In genomic region chr22:31394326-31394725, GRCh38 we compare ENCODE assay signal across 29 cellular contexts. TPM values are rescaled to one million over a fixed set of nuclear protein-coding genes. Genes with fewer than 3 reads are reported as not detected.
DNase-seq lines count a peak whose midpoint lies in the region; ATAC-seq, FAIRE-seq and TF ChIP-seq lines count a peak whose summit lies in the region.
"Had no signal": no experiment of that assay in that cellular context is flagged by ENCODE, and none has a peak within 500 bp of the region (broad histone marks: within the 10 kb centered on the region; RNA-seq: fewer than 3 reads in every experiment).

No MANE protein-coding gene starts in this region.

- no peak overlapping the region for H3K9ac ChIP-seq in IMR-90 (ENCODE audit: low read depth, low read length)
- H3K9ac ChIP-seq: BLaER1 treated with 17β-estradiol and CSF1 and Interleukin-3, amounts not matched to agents 10 nM and 100 nM; KMS-11 had no signal

- H4K8ac ChIP-seq in IMR-90 (ENCODE audit: low read depth in 2 of 2, low read length in 2 of 2): no peak overlapping the region

- peak; percentile 3 for DNase-seq in activated effector memory CD4-positive, alpha-beta T cell treated with anti-CD3 and anti-CD28 coated beads, Interleukin-2, amount 50 U/mL, for 16 hours
- no peak for DNase-seq in activated effector memory CD4-positive, alpha-beta T cell treated with Interleukin-2 at 50 U/mL for 16 hours
- DNase-seq in IMR-90 (peak; percentile 57), fibroblast of peridontal ligament (ENCODE audit: extremely low read depth) (peak; percentile 20), GM13976 (ENCODE audit: low spot score) (no peak), GM12892 (ENCODE audit: insufficient read length) (no peak), testis (no peak), esophagus muscularis mucosa (ENCODE audit: extremely low spot score) (no peak)
- DNase-seq: AML-193; CD4-positive, alpha-beta T cell; GDM1; GOT3; HFFc6; MM.1S; NCI-H1048; NCI-H1417; NCI-H1694; NCI-H2029 treated with DMSO at 0.1 percent for 48 hours; NCI-H446 treated with DMSO at 0.1 percent for 48 hours; NCI-H526 treated with DMSO at 0.1 percent for 48 hours; Right ventricle myocardium superior; RPMI8226 had no signal

- TF ChIP-seq CTCF in IMR-90 (conservative IDR thresholded peaks at IDR 0.05; ENCODE audit: low read depth, low read length): no peak
- TF ChIP-seq CTCF in GM13976 (IDR thresholded peaks at IDR 0.05; ENCODE audit: borderline replicate concordance, control extremely low read depth, extremely low read depth, insufficient read depth, missing control alignments): no peak
- TF ChIP-seq CTCF in testis (IDR thresholded peaks at IDR 0.05): no peak
- TF ChIP-seq CTCF in esophagus muscularis mucosa (IDR thresholded peaks at IDR 0.05): no peak

- no peak overlapping the region for H2BK15ac ChIP-seq in IMR-90 (ENCODE audit: low read depth, low read length)

- dilution Hi-C loops in IMR-90 (cut with HindIII; ENCODE audit: low sequenced_read_pairs, unreplicated experiment): no loop called here

- FAIRE-seq in GM12892 (lab: Jason Lieb, UNC): no peak
- FAIRE-seq: D721Med, GM18507 had no signal

- H2AK9ac ChIP-seq in IMR-90 (replicated peaks; ENCODE audit: low read depth, low read length, poor library complexity): peak overlapping the region; percentile 22

- intact Hi-C loops in IMR-90 (cut with micrococcal nuclease): no loop called here
- intact Hi-C loops in testis (cut with DNase I; ENCODE audit: low total_unique reads): no loop called here
- intact Hi-C loops in esophagus muscularis mucosa (cut with DNase I): no loop called here

- WGBS in IMR-90 (ENCODE audit: extremely low coverage in 2 of 2, insufficient read length in 1 of 2), 2 experiments: 40% methylated on average over 1 of the region's 3 CpGs; no CpG with 5 or more reads in 1 of the 2 experiments
- WGBS in testis, 2 donors: 82 to 86% methylated on average over 3 of the region's 3 CpGs
- WGBS in esophagus muscularis mucosa: 91% methylated on average over 3 of the region's 3 CpGs

- TF ChIP-seq RAD21 in IMR-90 (IDR thresholded peaks at IDR 0.05; ENCODE audit: low read length): no peak

- H3K4ac ChIP-seq in IMR-90 (ENCODE audit: low read depth, low read length): no peak overlapping the region

- peaks cover 2 to 4% of the 10 kb centered on the region in 2 experiments; a peak in 1 of 4 replicates for H3K79me1 ChIP-seq in IMR-90 (ENCODE audit: low read depth in 1 of 2, low read length in 2 of 2)

- H3K9me3 ChIP-seq in IMR-90 (ENCODE audit: control insufficient read depth, insufficient read depth, low read length) (no peaks in the 10 kb centered on the region), testis (no peaks in the 10 kb centered on the region), esophagus muscularis mucosa (no peaks in the 10 kb centered on the region)
- H3K9me3 ChIP-seq: HAP-1, SJSA1 had no signal

- no peak overlapping the region for H2BK120ac ChIP-seq in IMR-90 (ENCODE audit: low read depth, low read length)

- no peaks in the 10 kb centered on the region for H3K36me3 ChIP-seq in IMR-90 (ENCODE audit: control insufficient read depth, insufficient read depth, low read length)
- no peaks in the 10 kb centered on the region for H3K36me3 ChIP-seq in testis (ENCODE audit: low read depth, missing control alignments)
- no peaks in the 10 kb centered on the region for H3K36me3 ChIP-seq in esophagus muscularis mucosa
- H3K36me3 ChIP-seq: BLaER1 treated with 17β-estradiol and CSF1 and Interleukin-3, amounts not matched to agents 10 nM and 100 nM; HAP-1; SJSA1 had no signal

- no TSS peak for BruUV-seq in IMR-90 (replicated peaks; lab: Mats Ljungman, UMichigan)

- no peak overlapping the region for H3K23ac ChIP-seq in IMR-90 (ENCODE audit: low read depth, low read length)

- no peak overlapping the region for H3K56ac ChIP-seq in IMR-90 (ENCODE audit: extremely low read depth, insufficient read depth, low read length)

- H3K4me2 ChIP-seq in IMR-90 (ENCODE audit: low read depth, low read length): no peak overlapping the region
- H3K4me2 ChIP-seq: BLaER1 treated with 17β-estradiol and CSF1 and Interleukin-3, amounts not matched to agents 10 nM and 100 nM; KMS-11 had no signal

- TF ChIP-seq EP300 in esophagus muscularis mucosa (IDR thresholded peaks at IDR 0.05): no peak

- peaks cover 2% of the 10 kb centered on the region; the same call in 1 of the 2 replicates for H3K9me1 ChIP-seq in IMR-90 (ENCODE audit: insufficient read depth, low read length)

- H3K27ac ChIP-seq in IMR-90 (ENCODE audit: insufficient read depth, low read length) (no peak overlapping the region), testis (no peak overlapping the region), esophagus muscularis mucosa (replicated peaks in 1 of 4) (no peak overlapping the region)
- H3K27ac ChIP-seq: 22Rv1; BLaER1 treated with 17β-estradiol and CSF1 and Interleukin-3, amounts not matched to agents 10 nM and 100 nM; KMS-11; SJSA1 had no signal

- H3K27me3 ChIP-seq in IMR-90 (ENCODE audit: control insufficient read depth, insufficient read depth, low read length) (no peaks in the 10 kb centered on the region), testis (no peaks in the 10 kb centered on the region), esophagus muscularis mucosa (no peaks in the 10 kb centered on the region)
- H3K27me3 ChIP-seq: BLaER1 treated with 17β-estradiol and CSF1 and Interleukin-3, amounts not matched to agents 10 nM and 100 nM; SJSA1 had no signal

- no peak overlapping the region for H3K4me3 ChIP-seq in IMR-90 (ENCODE audit: insufficient read depth, low read depth, low read length)
- no peak overlapping the region for H3K4me3 ChIP-seq in testis
- no peak overlapping the region for H3K4me3 ChIP-seq in esophagus muscularis mucosa
- H3K4me3 ChIP-seq: BLaER1 treated with 17β-estradiol and CSF1 and Interleukin-3, amounts not matched to agents 10 nM and 100 nM; HAP-1; SJSA1 had no signal

- CTCF ChIA-PET in IMR-90 (lab: Yijun Ruan, JAX): no interaction called here

- no peak overlapping the region for H3K14ac ChIP-seq in IMR-90 (replicated peaks; ENCODE audit: low read depth, low read length)

- peak; percentile 12; the same call in 1 of the 2 replicates for ATAC-seq in IMR-90 (ENCODE audit: low read depth)

- H4K5ac ChIP-seq in IMR-90 (ENCODE audit: low read depth, low read length): no peak overlapping the region

- no peak overlapping the region for H4K91ac ChIP-seq in IMR-90 (ENCODE audit: insufficient read depth, low read depth, low read length)

- TF ChIP-seq POLR2A in IMR-90 (IDR thresholded peaks at IDR 0.05; ENCODE audit: low read depth, low read length) (no peak), GM12892 (IDR thresholded peaks at IDR 0.05; ENCODE audit: low read depth, low read length) (no peak), testis (IDR thresholded peaks at IDR 0.05) (no peak), esophagus muscularis mucosa (IDR thresholded peaks at IDR 0.05; ENCODE audit: low read depth) (no peak)

- in situ Hi-C loops in IMR-90 (cut with MboI; ENCODE audit: low sequenced_read_pairs): no loop called here
- in situ Hi-C loops in GM13976 (cut with MboI; ENCODE audit: low sequenced_read_pairs, unreplicated experiment): no loop called here

- peak overlapping the region; percentile 49 for H2AFZ ChIP-seq in IMR-90 (replicated peaks; ENCODE audit: low read length, poor library complexity)

- H3K18ac ChIP-seq in IMR-90 (ENCODE audit: low read depth, low read length): no peak overlapping the region

- H3K4me1 ChIP-seq in IMR-90 (ENCODE audit: control insufficient read depth, insufficient read depth, low read length): peaks cover 2% of the 10 kb centered on the region; the same call in 1 of the 2 replicates
- no peaks in the 10 kb centered on the region for H3K4me1 ChIP-seq in testis
- H3K4me1 ChIP-seq in esophagus muscularis mucosa: peaks cover 5 to 10% (median 7%) of the 10 kb centered on the region in 4 donors

- H2BK20ac ChIP-seq in IMR-90 (ENCODE audit: low read depth, low read length): no peak overlapping the region

- H2BK5ac ChIP-seq in IMR-90 (ENCODE audit: low read depth, low read length, poor library complexity, severe bottlenecking): no peak overlapping the region

- no peaks in the 10 kb centered on the region for H4K20me1 ChIP-seq in IMR-90 (ENCODE audit: insufficient read depth, low read length)
- H4K20me1 ChIP-seq: BLaER1 treated with 17β-estradiol and CSF1 and Interleukin-3, amounts not matched to agents 10 nM and 100 nM had no signal

- POLR2A ChIA-PET in IMR-90 (lab: Charles Lee; ENCODE audit: unreplicated experiment): no interaction called here

- no peak overlapping the region for H2AK5ac ChIP-seq in IMR-90 (ENCODE audit: low read depth, low read length)

TF ChIP-seq in IMR-90, 13 proteins besides CTCF, POLR2A, EP300 and RAD21 (continues in another document):
- TF ChIP-seq RFX5 (IDR thresholded peaks at IDR 0.05; ENCODE audit: low read depth, low read length) (no peak), RCOR1 (IDR thresholded peaks at IDR 0.05; ENCODE audit: insufficient replicate concordance, low read length) (no peak), FOS (IDR thresholded peaks at IDR 0.05; ENCODE audit: low read depth, low read length) (no peak), MAFK (IDR thresholded peaks at IDR 0.05; ENCODE audit: low read depth, low read length) (no peak), CHD1 (IDR thresholded peaks at IDR 0.05; ENCODE audit: low read depth, low read length) (no peak), CEBPB (IDR thresholded peaks at IDR 0.05; ENCODE audit: low read depth, low read length) (no peak)

RNA-seq across cellular contexts. Expression of gene DRG1, which starts 5.1 kb away (rescaled TPM):
- total RNA-seq in IMR-90 (2012; rRNA removed) (141 and 156 TPM in 2 replicates), testis (100 to 1,000 TPM; 148 to 165 TPM), esophagus muscularis mucosa (10 to 100 TPM; 38.3 to 61.0 (median 53.0) TPM)
- polyA plus RNA-seq in IMR-90 (2012; rRNA removed) (52.7 and 54.8 TPM in 2 replicates), testis (ENCODE audit: insufficient read depth, low read depth, low replicate concordance) (399 TPM)
- 19.3 and 25.3 TPM in 2 replicates for polyA plus RNA-seq in IMR-90 (2012; cell fraction: cytosol; rRNA removed)
- polyA plus RNA-seq in IMR-90 (2012; cell fraction: nucleus; rRNA removed; ENCODE audit: low replicate concordance): 7.0 and 33.3 TPM in 2 replicates
- 60.9 TPM for polyA plus RNA-seq in GM12892 (2012; ENCODE audit: missing spikeins)

RNA-seq across cellular contexts. Expression of gene PATZ1, which starts 48.2 kb away (rescaled TPM):
- total RNA-seq in IMR-90 (2012; rRNA removed): 6.4 and 6.5 TPM in 2 replicates
- 9.2 and 10.5 TPM in 2 replicates for polyA plus RNA-seq in IMR-90 (2012; rRNA removed)
- polyA plus RNA-seq in IMR-90 (2012; cell fraction: cytosol; rRNA removed): 6.3 and 9.1 TPM in 2 replicates
- polyA plus RNA-seq in IMR-90 (2012; cell fraction: nucleus; rRNA removed; ENCODE audit: low replicate concordance): 10.8 and 17.0 TPM in 2 replicates
- 8.2 TPM for polyA plus RNA-seq in GM12892 (2012; ENCODE audit: missing spikeins)
- total RNA-seq in testis: 10 to 100 TPM; 38.1 to 48.7 TPM
- polyA plus RNA-seq in testis (ENCODE audit: insufficient read depth, low read depth, low replicate concordance): 23.2 TPM
- total RNA-seq in esophagus muscularis mucosa: 10 to 100 TPM; 12.9 to 20.6 (median 17.0) TPM

Comparison
In these comparisons a context has a peak if more than half of its experiments do, and no peak if none do; other contexts are left out.
1. DNase-seq: peak in activated effector memory CD4-positive, alpha-beta T cell treated with anti-CD3 and anti-CD28 coated beads, Interleukin-2, amount 50 U/mL, for 16 hours (single experiment), IMR-90 (single experiment) and fibroblast of peridontal ligament (single experiment); none in activated effector memory CD4-positive, alpha-beta T cell treated with Interleukin-2 at 50 U/mL for 16 hours (single experiment), GM13976 (single experiment), GM12892 (single experiment), testis (single experiment) and esophagus muscularis mucosa (single experiment).